Comparison of ENCODE assay signal across 17 cellular contexts in genomic region chr7:129176853-129177369, GRCh38. TPM values are rescaled to one million over a fixed set of nuclear protein-coding genes. Genes with fewer than 3 reads are reported as not detected.
A peak's percentile ranks its signal among the peaks of the same experiment; 100 is the strongest.
DNase-seq lines count a peak whose midpoint lies in the region; ATAC-seq and TF ChIP-seq lines count a peak whose summit lies in the region.
"Had no signal": no experiment of that assay in that cellular context is flagged by ENCODE, and none has a peak within 500 bp of the region (broad histone marks: within the 10 kb centered on the region; RNA-seq: fewer than 3 reads in every experiment).

No MANE protein-coding gene starts in this region.

- H3K27me3 ChIP-seq in SK-N-SH (ENCODE audit: insufficient read depth) (no peaks in the 10 kb centered on the region), osteoblast (ENCODE audit: insufficient read depth, low read length) (peaks cover 14% of the 10 kb centered on the region)

- 59% methylated on average over 5 of the region's 5 CpGs for WGBS in SK-N-SH (ENCODE audit: low lambda C conversion rate)

- TF ChIP-seq EP300 in SK-N-SH (IDR thresholded peaks at IDR 0.05; ENCODE audit: borderline replicate concordance in 1 of 2, low read depth in 1 of 2, low read length in 1 of 2): no peak

- no peak overlapping the region for H3K9ac ChIP-seq in SK-N-SH

- H3K27ac ChIP-seq in SK-N-SH (ENCODE audit: low read depth in 2 of 2, low read length in 1 of 2): no peak overlapping the region
- no peak overlapping the region for H3K27ac ChIP-seq in osteoblast (ENCODE audit: low read depth, low read length)
- H3K27ac ChIP-seq: C4-2B, SJSA1 had no signal

- H3K9me3 ChIP-seq in SK-N-SH (no peaks in the 10 kb centered on the region), osteoblast (ENCODE audit: low read depth, low read length) (no peaks in the 10 kb centered on the region)
- H3K9me3 ChIP-seq: SJSA1 had no signal

- peak; percentile 21; the same call in 1 of the 3 replicates for ATAC-seq in SK-N-SH treated with all-trans-retinoic acid at 6 μM for 48 hours
- ATAC-seq in HG02571 (IDR thresholded peaks at IDR 0.05; ENCODE audit: unreplicated experiment): no peak
- ATAC-seq: Panc1 had no signal

- POLR2A ChIA-PET in SK-N-SH (lab: Yijun Ruan, JAX): no interaction called here

- H3K79me2 ChIP-seq in SK-N-SH (ENCODE audit: insufficient read depth): no peaks in the 10 kb centered on the region
- H3K79me2 ChIP-seq in osteoblast (ENCODE audit: insufficient read depth, low read length): no peaks in the 10 kb centered on the region

- H3K4me2 ChIP-seq in SK-N-SH (no peak overlapping the region), osteoblast (ENCODE audit: insufficient read depth, low read length) (no peak overlapping the region)

- DNase-seq in SK-N-SH: no peak
- DNase-seq in NCI-H1105 treated with DMSO at 0.1 percent for 48 hours (lab: John Stamatoyannopoulos, UW): peak; percentile 53
- DNase-seq in NCI-H69 (lab: John Stamatoyannopoulos, UW): peak; percentile 78
- DNase-seq in osteoblast (ENCODE audit: insufficient read length, low spot score, missing footprints): peak; percentile 22
- DNase-seq in activated gamma-delta T cell (lab: John Stamatoyannopoulos, UW): no peak
- no peak for DNase-seq in NK-92 treated with Interleukin-12 subunit alpha and Interleukin-12 subunit beta, amount 100 ng/mL, for 24 hours (lab: John Stamatoyannopoulos, UW)
- DNase-seq: AML-193, DND-41, KG1, NCI-H1048, NCI-H2029 treated with DMSO at 0.1 percent for 48 hours, NCI-H82 had no signal

- H3F3A ChIP-seq in SK-N-SH (replicated peaks; ENCODE audit: insufficient read depth): no peaks in the 10 kb centered on the region

- CTCF ChIA-PET in SK-N-SH (lab: Yijun Ruan, JAX): interaction anchor here (2.8 kb wide), 1 partner anchor 13 kb away, joined by 18 read pairs; no protein-coding TSS in a partner anchor

- H3K4me1 ChIP-seq in SK-N-SH (ENCODE audit: control insufficient read depth in 1 of 2, insufficient read depth in 2 of 2, low read depth in 1 of 2, low read length in 1 of 2): no peaks in the 10 kb centered on the region
- H3K4me1 ChIP-seq in osteoblast (ENCODE audit: insufficient read depth, low read length): no peaks in the 10 kb centered on the region
- H3K4me1 ChIP-seq: SJSA1 had no signal

- TF ChIP-seq RAD21 in SK-N-SH (IDR thresholded peaks at IDR 0.05; ENCODE audit: low read length): no peak

- no peaks in the 10 kb centered on the region for H3K9me2 ChIP-seq in SK-N-SH

- H3K4me3 ChIP-seq in SK-N-SH (ENCODE audit: low read depth in 2 of 2, low read length in 1 of 2) (no peak overlapping the region), osteoblast (ENCODE audit: insufficient read depth, low read length) (no peak overlapping the region)
- H3K4me3 ChIP-seq: SJSA1 had no signal

- H4K20me1 ChIP-seq in SK-N-SH (ENCODE audit: insufficient read depth) (no peaks in the 10 kb centered on the region), osteoblast (ENCODE audit: insufficient read depth, low read length) (no peaks in the 10 kb centered on the region)

- H3K36me3 ChIP-seq in SK-N-SH (replicated peaks in 1 of 2; ENCODE audit: control insufficient read depth in 1 of 2, insufficient read depth in 2 of 2, low read length in 1 of 2) (no peaks in the 10 kb centered on the region), osteoblast (ENCODE audit: insufficient read depth, low read length) (no peaks in the 10 kb centered on the region)
- H3K36me3 ChIP-seq: SJSA1 had no signal

- H2AFZ ChIP-seq in SK-N-SH (ENCODE audit: low read depth): no peak overlapping the region
- no peak overlapping the region for H2AFZ ChIP-seq in osteoblast (ENCODE audit: low read length)

- TF ChIP-seq CTCF in SK-N-SH (IDR thresholded peaks at IDR 0.05): no peak
- TF ChIP-seq CTCF in osteoblast (IDR thresholded peaks at IDR 0.05; ENCODE audit: extremely low read depth, low read depth, low read length): no peak

TF ChIP-seq in SK-N-SH treated with all-trans-retinoic acid at 6 μM for 48 hours, 23 proteins besides CTCF, POLR2A, EP300 and RAD21 (continues in another document):
- TF ChIP-seq BACH2 (CRISPR knock-in tag; IDR thresholded peaks at IDR 0.05; ENCODE audit: borderline replicate concordance) (no peak), ZC3H10 (CRISPR knock-in tag; IDR thresholded peaks at IDR 0.05) (no peak), PATZ1 (CRISPR knock-in tag; IDR thresholded peaks at IDR 0.05; ENCODE audit: borderline replicate concordance) (no peak)

TF ChIP-seq in SK-N-SH, 30 proteins besides CTCF, POLR2A, EP300 and RAD21:
- no peak for TF ChIP-seq RFX5 (IDR thresholded peaks at IDR 0.05; ENCODE audit: low read length)
- TF ChIP-seq MXI1 (IDR thresholded peaks at IDR 0.05; ENCODE audit: low read depth, low read length): no peak
- no peak for TF ChIP-seq RCOR1 (IDR thresholded peaks at IDR 0.05; ENCODE audit: low read length)
- no peak for TF ChIP-seq USF1 (IDR thresholded peaks at IDR 0.05; ENCODE audit: borderline replicate concordance, low read depth)
- no peak for TF ChIP-seq EZH2phosphoT487 (IDR thresholded peaks at IDR 0.05; ENCODE audit: borderline replicate concordance, low read depth)

RNA-seq across cellular contexts. Expression of gene SMO, which starts 11.5 kb away (rescaled TPM):
- polyA plus RNA-seq in SK-N-SH (2012; rRNA removed): 34.5 and 37.0 TPM in 2 replicates
- 13.5 and 23.1 TPM in 2 replicates for polyA plus RNA-seq in SK-N-SH (2012; cell fraction: cytosol; rRNA removed)
- 75.6 and 79.8 TPM in 2 replicates for polyA plus RNA-seq in SK-N-SH (2012; cell fraction: nucleus; rRNA removed)
- 19.9 and 23.9 TPM in 2 replicates for total RNA-seq in osteoblast

RNA-seq across cellular contexts. Expression of gene TSPAN33, which starts 32.4 kb away (rescaled TPM):
- polyA plus RNA-seq in SK-N-SH (2012; rRNA removed): 6.9 and 7.2 TPM in 2 replicates
- 4.4 and 6.6 TPM in 2 replicates for polyA plus RNA-seq in SK-N-SH (2012; cell fraction: cytosol; rRNA removed)
- polyA plus RNA-seq in SK-N-SH (2012; cell fraction: nucleus; rRNA removed): 5.0 and 5.2 TPM in 2 replicates
- under 0.01 and 0.36 TPM in 2 replicates for total RNA-seq in osteoblast

RNA-seq across cellular contexts. Expression of gene AHCYL2, which starts 47.9 kb away (rescaled TPM):
- 20.4 and 29.9 TPM in 2 replicates for polyA plus RNA-seq in SK-N-SH (2012; rRNA removed)
- 24.3 and 25.2 TPM in 2 replicates for polyA plus RNA-seq in SK-N-SH (2012; cell fraction: cytosol; rRNA removed)
- polyA plus RNA-seq in SK-N-SH (2012; cell fraction: nucleus; rRNA removed): 33.9 and 44.9 TPM in 2 replicates
- total RNA-seq in osteoblast: 10.1 and 11.2 TPM in 2 replicates

Comparison
In these comparisons a context has a peak if more than half of its experiments do, and no peak if none do; other contexts are left out.
1. DNase-seq: peak in NCI-H1105 treated with DMSO at 0.1 percent for 48 hours (single experiment), NCI-H69 (single experiment) and osteoblast (single experiment); none in SK-N-SH (single experiment), activated gamma-delta T cell (single experiment) and NK-92 treated with Interleukin-12 subunit alpha and Interleukin-12 subunit beta, amount 100 ng/mL, for 24 hours (single experiment).